9 cellular contexts compared by ENCODE assay signal in genomic region chr3:15360786-15361493, GRCh38. TPM values are rescaled to one million over a fixed set of nuclear protein-coding genes. Genes with fewer than 3 reads are reported as not detected.
DNase-seq lines count a peak whose midpoint lies in the region; ATAC-seq lines count a peak whose summit lies in the region.
"Had no signal": no experiment of that assay in that cellular context is flagged by ENCODE, and none has a peak within 500 bp of the region (broad histone marks: within the 10 kb centered on the region; RNA-seq: fewer than 3 reads in every experiment).

No MANE protein-coding gene starts in this region.

- H3K27ac ChIP-seq in ACC112 (ENCODE audit: low read depth, low read length): peak overlapping the region; percentile 58
- H3K27ac ChIP-seq: hepatocyte had no signal

- in situ Hi-C loops in G401 (cut with HindIII; ENCODE audit: low sequenced_read_pairs): no loop called here

- peak overlapping the region; percentile 73 for H2AFZ ChIP-seq in ACC112 (ENCODE audit: low read length, unreplicated experiment)
- H2AFZ ChIP-seq: hepatocyte had no signal

- peak overlapping the region; percentile 98 for H3K27ac Mint-ChIP-seq in T-helper 17 cell

- no peak for DNase-seq in T-helper 17 cell
- DNase-seq in kidney glomerular epithelial cell (lab: John Stamatoyannopoulos, UW): peak; percentile 34
- DNase-seq in H4 (ENCODE audit: low spot score): no peak
- no peak for DNase-seq in GM19238 (ENCODE audit: insufficient read length, low spot score)
- DNase-seq in G401 (ENCODE audit: low spot score): no peak

- peaks cover 42% of the 10 kb centered on the region for H3K4me1 Mint-ChIP-seq in T-helper 17 cell

- H3K4me3 Mint-ChIP-seq in T-helper 17 cell: peak overlapping the region; percentile 84

- H3K9me3 ChIP-seq in T-helper 17 cell (ENCODE audit: control insufficient read depth, low read length, poor library complexity, severe bottlenecking): no peaks in the 10 kb centered on the region

- H3K27me3 ChIP-seq in ACC112 (ENCODE audit: insufficient read depth, low read length): no peaks in the 10 kb centered on the region
- H3K27me3 ChIP-seq: hepatocyte had no signal

- no peaks in the 10 kb centered on the region for H3K27me3 Mint-ChIP-seq in T-helper 17 cell

- peak overlapping the region; percentile 8; the same call in 1 of the 2 replicates for H3K4me3 ChIP-seq in ACC112 (ENCODE audit: low read depth, low read length)
- H3K4me3 ChIP-seq: hepatocyte had no signal

- peaks cover 2% of the 10 kb centered on the region for H3K36me3 Mint-ChIP-seq in T-helper 17 cell (ENCODE audit: low read depth)

- ATAC-seq in GM19372 (IDR thresholded peaks at IDR 0.05; ENCODE audit: low read depth, unreplicated experiment) (peak; percentile 10), T-helper 17 cell (no peak), GM21381 (IDR thresholded peaks at IDR 0.05; ENCODE audit: unreplicated experiment) (no peak)

- peaks cover 19% of the 10 kb centered on the region for H3K4me1 ChIP-seq in ACC112 (ENCODE audit: control insufficient read depth, insufficient read depth, low read length, unreplicated experiment)

- H3K79me2 ChIP-seq in ACC112 (ENCODE audit: control insufficient read depth, insufficient read depth, low read length, unreplicated experiment): no peaks in the 10 kb centered on the region
- H3K79me2 ChIP-seq: hepatocyte had no signal

- H3K36me3 ChIP-seq in ACC112 (ENCODE audit: insufficient read depth, low read length): no peaks in the 10 kb centered on the region

RNA-seq across cellular contexts. Expression of gene SH3BP5, which starts 28.6 kb away (rescaled TPM):
- 10 to 100 TPM; 50.7 to 78.4 TPM for total RNA-seq in T-helper 17 cell
- total RNA-seq in H4 (2014; rRNA removed; shearing (Covaris generic)): 11.7 and 12.4 TPM in 2 replicates
- total RNA-seq in G401 (2014; rRNA removed; shearing (Covaris generic)): 5.1 and 5.6 TPM in 2 replicates
